Comparison of ENCODE assay signal across 9 cellular contexts in the genomic region with DNA sequence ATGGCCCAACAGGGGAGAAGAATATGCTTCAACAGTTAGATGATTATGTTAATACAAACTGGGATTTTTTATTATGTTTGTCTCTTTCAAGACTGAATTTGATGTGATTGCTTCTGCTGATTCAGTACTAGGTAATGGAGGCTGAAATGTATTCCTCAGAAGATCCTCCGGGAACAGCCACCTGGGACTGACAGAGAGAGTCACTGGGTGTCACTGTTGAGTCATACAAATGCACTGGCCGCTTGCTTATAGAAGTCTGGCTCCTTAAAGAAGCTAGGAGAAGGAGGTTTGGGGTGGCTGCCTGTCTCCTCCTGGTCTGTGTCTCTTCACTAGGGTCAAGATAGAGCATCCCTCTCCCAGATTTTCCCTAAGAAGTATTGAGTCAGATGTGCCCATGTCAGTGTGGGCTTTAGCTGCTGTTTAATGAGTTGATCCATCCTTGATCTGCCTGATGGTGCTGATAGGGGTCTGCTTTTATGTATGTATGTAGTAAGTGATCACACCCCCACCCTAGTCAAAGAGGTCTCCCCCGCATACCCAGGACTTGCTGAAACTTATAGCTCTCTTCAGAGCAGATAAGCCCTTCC.
DNase-seq lines count a peak whose midpoint lies in the region; ATAC-seq and TF ChIP-seq lines count a peak whose summit lies in the region.
"Had no signal": no experiment of that assay in that cellular context is flagged by ENCODE, and none has a peak within 500 bp of the region (broad histone marks: within the 10 kb centered on the region; RNA-seq: fewer than 3 reads in every experiment).

No MANE protein-coding gene starts in this region.

- intact Hi-C loops in activated CD8-positive, alpha-beta T cell treated with anti-CD3 and anti-CD28 coated beads for 36 hours (cut with micrococcal nuclease): no loop called here

- no peaks in the 10 kb centered on the region for H3K9me3 Mint-ChIP-seq in activated CD8-positive, alpha-beta T cell treated with anti-CD3 and anti-CD28 coated beads for 36 hours
- no peaks in the 10 kb centered on the region for H3K9me3 Mint-ChIP-seq in activated CD8-positive, alpha-beta T cell treated with anti-CD3 and anti-CD28 coated beads, Interleukin-2, amount 10 ng/mL, durations not matched to agents 7 days and 5 days (ENCODE audit: insufficient read depth)

- H3K27me3 Mint-ChIP-seq in activated CD8-positive, alpha-beta T cell treated with anti-CD3 and anti-CD28 coated beads for 36 hours: no peaks in the 10 kb centered on the region
- no peaks in the 10 kb centered on the region for H3K27me3 Mint-ChIP-seq in activated CD8-positive, alpha-beta T cell treated with anti-CD3 and anti-CD28 coated beads, Interleukin-2, amount 10 ng/mL, durations not matched to agents 7 days and 5 days (ENCODE audit: low read depth)
- H3K27me3 Mint-ChIP-seq: CD4-positive, CD25-positive, alpha-beta regulatory T cell had no signal

- H2AFZ ChIP-seq in parathyroid adenoma: no peak overlapping the region

- no peak overlapping the region for H3K27ac ChIP-seq in parathyroid adenoma

- no peaks in the 10 kb centered on the region for H3K36me3 ChIP-seq in parathyroid adenoma (ENCODE audit: control insufficient read depth, insufficient read depth, low read length)

- H3K79me2 ChIP-seq in parathyroid adenoma: no peaks in the 10 kb centered on the region

- H3K9me3 ChIP-seq in parathyroid adenoma (ENCODE audit: control insufficient read depth, low read length): peaks cover 4% of the 10 kb centered on the region

- no peaks in the 10 kb centered on the region for H3K27me3 ChIP-seq in parathyroid adenoma (ENCODE audit: control insufficient read depth, insufficient read depth, low read length)

- H3K36me3 Mint-ChIP-seq in activated CD8-positive, alpha-beta T cell treated with anti-CD3 and anti-CD28 coated beads for 36 hours (ENCODE audit: low read depth): no peaks in the 10 kb centered on the region
- H3K36me3 Mint-ChIP-seq in activated CD8-positive, alpha-beta T cell treated with anti-CD3 and anti-CD28 coated beads, Interleukin-2, amount 10 ng/mL, durations not matched to agents 7 days and 5 days (ENCODE audit: low read depth): no peaks in the 10 kb centered on the region
- H3K36me3 Mint-ChIP-seq: CD4-positive, CD25-positive, alpha-beta regulatory T cell had no signal

- H3K4me3 Mint-ChIP-seq in activated CD8-positive, alpha-beta T cell treated with anti-CD3 and anti-CD28 coated beads for 36 hours: no peak overlapping the region
- no peak overlapping the region for H3K4me3 Mint-ChIP-seq in activated CD8-positive, alpha-beta T cell treated with anti-CD3 and anti-CD28 coated beads, Interleukin-2, amount 10 ng/mL, durations not matched to agents 7 days and 5 days
- H3K4me3 Mint-ChIP-seq: CD4-positive, CD25-positive, alpha-beta regulatory T cell had no signal

- H3K4me2 ChIP-seq in parathyroid adenoma (ENCODE audit: low read length): no peak overlapping the region

- ATAC-seq in activated CD8-positive, alpha-beta T cell treated with anti-CD3 and anti-CD28 coated beads for 36 hours: no peak
- ATAC-seq in activated CD8-positive, alpha-beta T cell treated with anti-CD3 and anti-CD28 coated beads, Interleukin-2, amount 10 ng/mL, durations not matched to agents 7 days and 5 days: no peak
- ATAC-seq in HG02981 (IDR thresholded peaks at IDR 0.05; ENCODE audit: unreplicated experiment) (no peak), GM21723 (IDR thresholded peaks at IDR 0.05; ENCODE audit: unreplicated experiment) (no peak)

- H3K4me1 ChIP-seq in parathyroid adenoma: no peaks in the 10 kb centered on the region

- H3K27ac Mint-ChIP-seq in activated CD8-positive, alpha-beta T cell treated with anti-CD3 and anti-CD28 coated beads for 36 hours: no peak overlapping the region
- no peak overlapping the region for H3K27ac Mint-ChIP-seq in activated CD8-positive, alpha-beta T cell treated with anti-CD3 and anti-CD28 coated beads, Interleukin-2, amount 10 ng/mL, durations not matched to agents 7 days and 5 days
- H3K27ac Mint-ChIP-seq: CD4-positive, CD25-positive, alpha-beta regulatory T cell had no signal

- DNase-seq in activated CD8-positive, alpha-beta T cell treated with anti-CD3 and anti-CD28 coated beads for 36 hours: peak; percentile 1
- DNase-seq in activated CD8-positive, alpha-beta T cell treated with anti-CD3 and anti-CD28 coated beads, Interleukin-2, amount 10 ng/mL, durations not matched to agents 7 days and 5 days: no peak
- DNase-seq in NCI-H82 (lab: John Stamatoyannopoulos, UW) (peak; percentile 69), epithelial cell of esophagus (ENCODE audit: low read depth) (peak; percentile 77), HuH-7 (ENCODE audit: low spot score) (no peak)
- DNase-seq: CD4-positive, CD25-positive, alpha-beta regulatory T cell had no signal

- no peaks in the 10 kb centered on the region for H3K4me1 Mint-ChIP-seq in activated CD8-positive, alpha-beta T cell treated with anti-CD3 and anti-CD28 coated beads for 36 hours (ENCODE audit: low read depth)
- H3K4me1 Mint-ChIP-seq in activated CD8-positive, alpha-beta T cell treated with anti-CD3 and anti-CD28 coated beads, Interleukin-2, amount 10 ng/mL, durations not matched to agents 7 days and 5 days (ENCODE audit: low read depth): no peaks in the 10 kb centered on the region
- H3K4me1 Mint-ChIP-seq: CD4-positive, CD25-positive, alpha-beta regulatory T cell had no signal

- POLR2A ChIA-PET in activated CD8-positive, alpha-beta T cell treated with anti-CD3 and anti-CD28 coated beads for 36 hours (lab: Charles Lee): no interaction called here
- POLR2A ChIA-PET in activated CD8-positive, alpha-beta T cell treated with anti-CD3 and anti-CD28 coated beads, Interleukin-2, amount 10 ng/mL, durations not matched to agents 7 days and 5 days (lab: Charles Lee): no interaction called here

- CTCF ChIA-PET in activated CD8-positive, alpha-beta T cell treated with anti-CD3 and anti-CD28 coated beads for 36 hours (lab: Charles Lee): no interaction called here
- CTCF ChIA-PET in activated CD8-positive, alpha-beta T cell treated with anti-CD3 and anti-CD28 coated beads, Interleukin-2, amount 10 ng/mL, durations not matched to agents 7 days and 5 days (lab: Charles Lee): no interaction called here

- no peak for TF ChIP-seq CTCF in activated CD8-positive, alpha-beta T cell treated with anti-CD3 and anti-CD28 coated beads for 36 hours (IDR thresholded peaks at IDR 0.05)
- TF ChIP-seq CTCF in epithelial cell of esophagus (IDR thresholded peaks at IDR 0.05; ENCODE audit: insufficient read depth, low read depth, low read length, missing control alignments): peak; percentile 51
- peak; percentile 29 for TF ChIP-seq CTCF in parathyroid adenoma (IDR thresholded peaks at IDR 0.05)

- H3K9ac ChIP-seq in parathyroid adenoma: no peak overlapping the region

- no peak overlapping the region for H3K4me3 ChIP-seq in epithelial cell of esophagus (ENCODE audit: low read length)
- H3K4me3 ChIP-seq in parathyroid adenoma (ENCODE audit: low read depth, low read length): no peak overlapping the region

Comparison
In these comparisons a context has a peak if more than half of its experiments do, and no peak if none do; other contexts are left out.
1. DNase-seq: peak in activated CD8-positive, alpha-beta T cell treated with anti-CD3 and anti-CD28 coated beads for 36 hours (single experiment), NCI-H82 (single experiment) and epithelial cell of esophagus (single experiment); none in activated CD8-positive, alpha-beta T cell treated with anti-CD3 and anti-CD28 coated beads, Interleukin-2, amount 10 ng/mL, durations not matched to agents 7 days and 5 days (single experiment) and HuH-7 (single experiment).